ENCODE assay signal across 19 cellular contexts in the genomic region with DNA sequence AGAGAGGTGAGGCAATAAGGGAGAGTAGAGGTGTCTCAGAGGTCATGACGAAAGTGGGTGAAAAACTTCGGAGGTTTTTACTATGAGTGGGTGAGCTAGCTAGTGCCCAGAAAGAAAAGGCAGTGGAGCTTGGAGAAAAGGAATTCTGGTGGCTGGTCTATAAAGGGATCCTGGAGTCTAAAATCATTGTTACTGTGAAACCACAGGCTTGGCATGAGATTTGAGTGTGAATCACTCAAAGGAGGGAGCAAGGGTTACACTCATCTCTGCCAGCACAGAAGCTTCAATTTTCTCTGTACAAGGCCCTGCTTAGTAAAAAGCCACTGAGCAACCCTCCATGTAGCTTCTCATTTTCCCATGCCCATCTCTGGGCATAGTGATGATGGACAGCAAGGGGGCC. TPM values are rescaled to one million over a fixed set of nuclear protein-coding genes. Genes with fewer than 3 reads are reported as not detected.
DNase-seq lines count a peak whose midpoint lies in the region; ATAC-seq and TF ChIP-seq lines count a peak whose summit lies in the region.
"Had no signal": no experiment of that assay in that cellular context is flagged by ENCODE, and none has a peak within 500 bp of the region (broad histone marks: within the 10 kb centered on the region; RNA-seq: fewer than 3 reads in every experiment).

No MANE protein-coding gene starts in this region.

- DNase-seq in GM04503 (ENCODE audit: low read depth) (peak; percentile 66), RWPE1 (ENCODE audit: low spot score) (peak; percentile 17), fibroblast of lung (ENCODE audit: low read depth in 2 of 2) (peak; percentile 68 to 91), skeletal muscle cell (ENCODE audit: low read depth) (peak; percentile 57), type B pancreatic cell (ENCODE audit: extremely low spot score, unreplicated experiment) (no peak)
- DNase-seq in activated CD4-positive, alpha-beta T cell treated with anti-CD3 and anti-CD28 coated beads for 1 hour = no peak
- DNase-seq: activated CD4-positive, alpha-beta T cell treated with anti-CD3 and anti-CD28 coated beads for 4 hours; activated T-cell treated with anti-CD3 and anti-CD28 coated beads, Interleukin-2, amount 50 U/mL, for 48 hours; CD8-positive, alpha-beta memory T cell; GDM1; heart right ventricle; KBM-7; naive B cell; NCI-H1694; NCI-H526; upper lobe of left lung had no signal

- no peak overlapping the region for H3K4me3 Mint-ChIP-seq in type B pancreatic cell
- H3K4me3 Mint-ChIP-seq: CD8-positive, alpha-beta memory T cell; T-helper 1 cell treated with Interleukin-12 subunit alpha and Interleukin-12 subunit beta and Interleukin-4 antibody, amounts not matched to agents 30 μg/mL and 1 μg/mL, for 36 hours had no signal

- POLR2A ChIA-PET in RWPE1 (lab: Yijun Ruan, JAX; ENCODE audit: low non-redundant PET) = no interaction called here

- H3K9ac ChIP-seq in fibroblast of lung (ENCODE audit: insufficient read depth, low read length) = no peak overlapping the region

- H3K27me3 Mint-ChIP-seq in type B pancreatic cell = peaks cover 52% of the 10 kb centered on the region
- H3K27me3 Mint-ChIP-seq: naive B cell had no signal

- no peak overlapping the region for H3K27ac Mint-ChIP-seq in type B pancreatic cell
- H3K27ac Mint-ChIP-seq: CD8-positive, alpha-beta memory T cell; naive B cell; T-helper 1 cell treated with Interleukin-12 subunit alpha and Interleukin-12 subunit beta and Interleukin-4 antibody, amounts not matched to agents 30 μg/mL and 1 μg/mL, for 36 hours had no signal

- peaks cover 6% of the 10 kb centered on the region for H3K9me3 Mint-ChIP-seq in type B pancreatic cell

- no peaks in the 10 kb centered on the region for H3K4me1 ChIP-seq in fibroblast of lung (ENCODE audit: control insufficient read depth, extremely low read depth, insufficient read depth, low read length)
- H3K4me1 ChIP-seq: upper lobe of left lung had no signal

- H3K79me2 ChIP-seq in fibroblast of lung (ENCODE audit: control insufficient read depth, insufficient read depth, low read length) = no peaks in the 10 kb centered on the region

- CTCF ChIA-PET in RWPE1 (lab: Yijun Ruan, JAX) = interaction anchor here (0.6 kb wide), 1 partner anchor 1001 kb away, joined by 3 read pairs; no protein-coding TSS in a partner anchor

- no peak overlapping the region for H3K27ac ChIP-seq in RWPE1
- H3K27ac ChIP-seq in fibroblast of lung (ENCODE audit: insufficient read depth, low read length) = no peak overlapping the region
- H3K27ac ChIP-seq: heart right ventricle, upper lobe of left lung had no signal

- peaks cover 11% of the 10 kb centered on the region for H3K4me1 Mint-ChIP-seq in type B pancreatic cell (ENCODE audit: unreplicated experiment)
- H3K4me1 Mint-ChIP-seq: CD8-positive, alpha-beta memory T cell had no signal

- H3K36me3 Mint-ChIP-seq in type B pancreatic cell = no peaks in the 10 kb centered on the region

- no peak for ATAC-seq in GM18498 (IDR thresholded peaks at IDR 0.05; ENCODE audit: unreplicated experiment)
- ATAC-seq: heart right ventricle, left lobe of liver had no signal

- no peaks in the 10 kb centered on the region for H3K9me3 ChIP-seq in fibroblast of lung (ENCODE audit: control insufficient read depth, insufficient read depth, low read depth, low read length)

- TF ChIP-seq CTCF in RWPE1 (conservative IDR thresholded peaks at IDR 0.05; ENCODE audit: low read depth) (no peak), fibroblast of lung (conservative IDR thresholded peaks at IDR 0.05 in 1 of 2, IDR thresholded peaks at IDR 0.05 in 1 of 2; ENCODE audit: low read depth in 1 of 2, low read length in 2 of 2) (no peak), type B pancreatic cell (conservative IDR thresholded peaks at IDR 0.05) (no peak)

- H4K20me1 ChIP-seq in fibroblast of lung (ENCODE audit: control insufficient read depth, extremely low read depth, insufficient read depth, low read length) = no peaks in the 10 kb centered on the region

- H2AFZ ChIP-seq in fibroblast of lung (ENCODE audit: low read length) = no peak overlapping the region

- H3K27me3 ChIP-seq in fibroblast of lung (ENCODE audit: control insufficient read depth, insufficient read depth, low read length) = no peaks in the 10 kb centered on the region
- H3K27me3 ChIP-seq: heart right ventricle, upper lobe of left lung had no signal

- H3K4me2 ChIP-seq in fibroblast of lung (ENCODE audit: extremely low read depth, insufficient read depth, low read length) = no peak overlapping the region

- H3K4me3 ChIP-seq in fibroblast of lung (replicated peaks in 1 of 4; ENCODE audit: control extremely low read depth in 1 of 4, insufficient read depth in 1 of 4, low read depth in 3 of 4, low read length in 4 of 4) = no peak overlapping the region
- H3K4me3 ChIP-seq in skeletal muscle cell (ENCODE audit: low read depth, low read length) = no peak overlapping the region
- H3K4me3 ChIP-seq: heart right ventricle, upper lobe of left lung had no signal

- no peaks in the 10 kb centered on the region for H3K36me3 ChIP-seq in fibroblast of lung (ENCODE audit: control insufficient read depth, insufficient read depth, low read length)
- H3K36me3 ChIP-seq: heart right ventricle, upper lobe of left lung had no signal

RNA-seq across cellular contexts. Expression of a gene that starts 47.5 kb away (rescaled TPM):
- 1.3 and 5.0 TPM in 2 replicates for total RNA-seq in fibroblast of lung
- 2.1 and 5.9 TPM in 2 replicates for polyA plus RNA-seq in fibroblast of lung
- 1.6 and 6.0 TPM in 2 replicates for polyA plus RNA-seq in fibroblast of lung (2012)
- polyA minus RNA-seq in fibroblast of lung (ENCODE audit: low replicate concordance) = 0.52 and 0.59 TPM in 2 replicates
- 1.7 and 7.7 TPM in 2 replicates for total RNA-seq in type B pancreatic cell (ENCODE audit: low replicate concordance)

Comparison
In these comparisons a context has a peak if more than half of its experiments do, and no peak if none do; other contexts are left out.
1. DNase-seq: peak in GM04503 (single experiment), RWPE1 (single experiment), fibroblast of lung (2 of 2) and skeletal muscle cell (single experiment); none in activated CD4-positive, alpha-beta T cell treated with anti-CD3 and anti-CD28 coated beads for 1 hour (single experiment) and type B pancreatic cell (single experiment).